Comparison of ENCODE assay signal across 19 cellular contexts in genomic region chr10:101932182-101932581, GRCh38.
DNase-seq lines count a peak whose midpoint lies in the region; ATAC-seq and TF ChIP-seq lines count a peak whose summit lies in the region.
"Had no signal": no experiment of that assay in that cellular context is flagged by ENCODE, and none has a peak within 500 bp of the region (broad histone marks: within the 10 kb centered on the region; RNA-seq: fewer than 3 reads in every experiment).

No MANE protein-coding gene starts in this region.

- TF ChIP-seq EP300 in sigmoid colon (IDR thresholded peaks at IDR 0.05) = no peak

- no peaks in the 10 kb centered on the region for H3K9me3 Mint-ChIP-seq in activated CD8-positive, alpha-beta T cell treated with anti-CD3 and anti-CD28 coated beads for 36 hours
- H3K9me3 Mint-ChIP-seq in activated CD8-positive, alpha-beta T cell treated with anti-CD3 and anti-CD28 coated beads, Interleukin-2, amount 10 ng/mL, durations not matched to agents 7 days and 5 days (ENCODE audit: insufficient read depth) = no peaks in the 10 kb centered on the region
- H3K9me3 Mint-ChIP-seq in natural killer cell treated with Interleukin-12 subunit alpha and Interleukin-12 subunit beta and Interleukin-15 and Interleukin-18, amount 100 ng/mL, for 72 hours = no peaks in the 10 kb centered on the region
- H3K9me3 Mint-ChIP-seq in natural killer cell = no peaks in the 10 kb centered on the region
- H3K9me3 Mint-ChIP-seq in activated T-helper 1 cell treated with anti-CD3 and anti-CD28 coated beads, Interleukin-12 subunit alpha, Interleukin-12 subunit beta, Interleukin-2, Interleukin-4 antibody, amounts not matched to agents 30 ng/mL and 10 ng/mL and 1 ng/mL, durations not matched to agents 14 hours and 24 hours and 36 hours = no peaks in the 10 kb centered on the region
- H3K9me3 Mint-ChIP-seq in stimulated activated naive CD8-positive, alpha-beta T cell treated with anti-CD3 and anti-CD28 coated beads, Interleukin-15, amount 100 ng/mL, for 72 hours = no peaks in the 10 kb centered on the region
- H3K9me3 Mint-ChIP-seq: CD8-positive, alpha-beta memory T cell; H9; IgD-negative memory B cell had no signal

- no peaks in the 10 kb centered on the region for H3K36me3 Mint-ChIP-seq in activated CD8-positive, alpha-beta T cell treated with anti-CD3 and anti-CD28 coated beads for 36 hours (ENCODE audit: low read depth)
- H3K36me3 Mint-ChIP-seq in activated CD8-positive, alpha-beta T cell treated with anti-CD3 and anti-CD28 coated beads, Interleukin-2, amount 10 ng/mL, durations not matched to agents 7 days and 5 days (ENCODE audit: low read depth) = peaks cover 9% of the 10 kb centered on the region
- H3K36me3 Mint-ChIP-seq in natural killer cell treated with Interleukin-12 subunit alpha and Interleukin-12 subunit beta and Interleukin-15 and Interleukin-18, amount 100 ng/mL, for 72 hours = peaks cover 4% of the 10 kb centered on the region
- no peaks in the 10 kb centered on the region for H3K36me3 Mint-ChIP-seq in natural killer cell
- peaks cover 16% of the 10 kb centered on the region for H3K36me3 Mint-ChIP-seq in activated T-helper 1 cell treated with anti-CD3 and anti-CD28 coated beads, Interleukin-12 subunit alpha, Interleukin-12 subunit beta, Interleukin-2, Interleukin-4 antibody, amounts not matched to agents 30 ng/mL and 10 ng/mL and 1 ng/mL, durations not matched to agents 14 hours and 24 hours and 36 hours (ENCODE audit: low read depth)

- POLR2A ChIA-PET in activated CD8-positive, alpha-beta T cell treated with anti-CD3 and anti-CD28 coated beads for 36 hours (lab: Charles Lee) = no interaction called here
- POLR2A ChIA-PET in activated CD8-positive, alpha-beta T cell treated with anti-CD3 and anti-CD28 coated beads, Interleukin-2, amount 10 ng/mL, durations not matched to agents 7 days and 5 days (lab: Charles Lee) = no interaction called here

- H3K4me3 ChIP-seq in sigmoid colon = no peak overlapping the region
- H3K4me3 ChIP-seq: MG63, SJSA1 had no signal

- H3K9me3 ChIP-seq in sigmoid colon = no peaks in the 10 kb centered on the region
- H3K9me3 ChIP-seq: MG63, SJSA1 had no signal

- no peak for DNase-seq in activated CD8-positive, alpha-beta T cell treated with anti-CD3 and anti-CD28 coated beads for 36 hours
- no peak for DNase-seq in activated CD8-positive, alpha-beta T cell treated with anti-CD3 and anti-CD28 coated beads, Interleukin-2, amount 10 ng/mL, durations not matched to agents 7 days and 5 days
- DNase-seq in natural killer cell treated with Interleukin-12 subunit alpha and Interleukin-12 subunit beta and Interleukin-15 and Interleukin-18, amount 100 ng/mL, for 72 hours (ENCODE audit: low spot score) = no peak
- DNase-seq in natural killer cell = no peak
- no peak for DNase-seq in activated T-helper 1 cell treated with anti-CD3 and anti-CD28 coated beads, Interleukin-12 subunit alpha, Interleukin-12 subunit beta, Interleukin-2, Interleukin-4 antibody, amounts not matched to agents 30 ng/mL and 10 ng/mL and 1 ng/mL, durations not matched to agents 14 hours and 24 hours and 36 hours (ENCODE audit: low spot score)
- DNase-seq in stimulated activated naive CD8-positive, alpha-beta T cell treated with anti-CD3 and anti-CD28 coated beads, Interleukin-15, amount 100 ng/mL, for 72 hours = no peak
- no peak for DNase-seq in H4 (ENCODE audit: low spot score)
- no peak for DNase-seq in sigmoid colon
- DNase-seq: C1 segment of cervical spinal cord; CD8-positive, alpha-beta memory T cell; H9; Kasumi-1; MG63; NCI-H1105; NCI-H2081; NCI-H446 treated with DMSO at 0.1 percent for 48 hours had no signal

- peaks cover 10% of the 10 kb centered on the region for H3K4me1 Mint-ChIP-seq in activated CD8-positive, alpha-beta T cell treated with anti-CD3 and anti-CD28 coated beads for 36 hours (ENCODE audit: low read depth)
- no peaks in the 10 kb centered on the region for H3K4me1 Mint-ChIP-seq in activated CD8-positive, alpha-beta T cell treated with anti-CD3 and anti-CD28 coated beads, Interleukin-2, amount 10 ng/mL, durations not matched to agents 7 days and 5 days (ENCODE audit: low read depth)
- peaks cover 12 to 24% of the 10 kb centered on the region in 2 donors for H3K4me1 Mint-ChIP-seq in natural killer cell treated with Interleukin-12 subunit alpha and Interleukin-12 subunit beta and Interleukin-15 and Interleukin-18, amount 100 ng/mL, for 72 hours (ENCODE audit: low read depth in 2 of 2)
- H3K4me1 Mint-ChIP-seq in natural killer cell = peaks cover 6 to 13% of the 10 kb centered on the region in 2 donors
- peaks cover 9% of the 10 kb centered on the region for H3K4me1 Mint-ChIP-seq in activated T-helper 1 cell treated with anti-CD3 and anti-CD28 coated beads, Interleukin-12 subunit alpha, Interleukin-12 subunit beta, Interleukin-2, Interleukin-4 antibody, amounts not matched to agents 30 ng/mL and 10 ng/mL and 1 ng/mL, durations not matched to agents 14 hours and 24 hours and 36 hours (ENCODE audit: low read depth)
- peaks cover 6% of the 10 kb centered on the region for H3K4me1 Mint-ChIP-seq in stimulated activated naive CD8-positive, alpha-beta T cell treated with anti-CD3 and anti-CD28 coated beads, Interleukin-15, amount 100 ng/mL, for 72 hours

- no peak for TF ChIP-seq CTCF in activated CD8-positive, alpha-beta T cell treated with anti-CD3 and anti-CD28 coated beads for 36 hours (IDR thresholded peaks at IDR 0.05)
- TF ChIP-seq CTCF in natural killer cell (IDR thresholded peaks at IDR 0.05) (no peak), sigmoid colon (IDR thresholded peaks at IDR 0.05) (no peak)

- H3K4me1 ChIP-seq in sigmoid colon = peaks cover 0 to 25% (median 14%) of the 10 kb centered on the region in 4 donors

- H3K27ac ChIP-seq in sigmoid colon = no peak overlapping the region
- H3K27ac ChIP-seq: SJSA1 had no signal

- ATAC-seq in activated CD8-positive, alpha-beta T cell treated with anti-CD3 and anti-CD28 coated beads for 36 hours = peak; percentile 80
- ATAC-seq in activated CD8-positive, alpha-beta T cell treated with anti-CD3 and anti-CD28 coated beads, Interleukin-2, amount 10 ng/mL, durations not matched to agents 7 days and 5 days = no peak
- peak; percentile 91 to 98 for ATAC-seq in natural killer cell treated with Interleukin-12 subunit alpha and Interleukin-12 subunit beta and Interleukin-15 and Interleukin-18, amount 100 ng/mL, for 72 hours
- no peak for ATAC-seq in natural killer cell
- peak; percentile 68 for ATAC-seq in stimulated activated naive CD8-positive, alpha-beta T cell treated with anti-CD3 and anti-CD28 coated beads, Interleukin-15, amount 100 ng/mL, for 72 hours
- ATAC-seq: Panc1 had no signal

- TF ChIP-seq POLR2A in sigmoid colon (IDR thresholded peaks at IDR 0.05) = no peak

- no peak overlapping the region for H3K4me3 Mint-ChIP-seq in activated CD8-positive, alpha-beta T cell treated with anti-CD3 and anti-CD28 coated beads for 36 hours
- no peak overlapping the region for H3K4me3 Mint-ChIP-seq in activated CD8-positive, alpha-beta T cell treated with anti-CD3 and anti-CD28 coated beads, Interleukin-2, amount 10 ng/mL, durations not matched to agents 7 days and 5 days
- peak overlapping the region; percentile 67 for H3K4me3 Mint-ChIP-seq in natural killer cell treated with Interleukin-12 subunit alpha and Interleukin-12 subunit beta and Interleukin-15 and Interleukin-18, amount 100 ng/mL, for 72 hours
- no peak overlapping the region for H3K4me3 Mint-ChIP-seq in natural killer cell
- no peak overlapping the region for H3K4me3 Mint-ChIP-seq in activated T-helper 1 cell treated with anti-CD3 and anti-CD28 coated beads, Interleukin-12 subunit alpha, Interleukin-12 subunit beta, Interleukin-2, Interleukin-4 antibody, amounts not matched to agents 30 ng/mL and 10 ng/mL and 1 ng/mL, durations not matched to agents 14 hours and 24 hours and 36 hours
- H3K4me3 Mint-ChIP-seq in stimulated activated naive CD8-positive, alpha-beta T cell treated with anti-CD3 and anti-CD28 coated beads, Interleukin-15, amount 100 ng/mL, for 72 hours = no peak overlapping the region
- H3K4me3 Mint-ChIP-seq: CD8-positive, alpha-beta memory T cell; H9; IgD-negative memory B cell had no signal

- WGBS in sigmoid colon, 2 donors = 94 to 95% methylated on average over 4 of the region's 4 CpGs

- intact Hi-C loops in activated CD8-positive, alpha-beta T cell treated with anti-CD3 and anti-CD28 coated beads for 36 hours (cut with micrococcal nuclease) = no loop called here
- intact Hi-C loops in natural killer cell (cut with micrococcal nuclease) (no loop called here), sigmoid colon (cut with DNase I) (no loop called here)
- intact Hi-C loops in activated T-helper 1 cell treated with anti-CD3 and anti-CD28 coated beads, Interleukin-12 subunit alpha, Interleukin-12 subunit beta, Interleukin-2, Interleukin-4 antibody, amounts not matched to agents 30 ng/mL and 10 ng/mL and 1 ng/mL, durations not matched to agents 14 hours and 24 hours and 36 hours (cut with micrococcal nuclease) = loop anchor here (5.0 kb wide), 1 partner anchor 40 kb away; no protein-coding TSS in a partner anchor

- CTCF ChIA-PET in activated CD8-positive, alpha-beta T cell treated with anti-CD3 and anti-CD28 coated beads for 36 hours (lab: Charles Lee) = interaction anchor here (0.8 to 1.5 kb wide), 3 partner anchors 77 to 141 kb away, joined by 3 to 4 read pairs (median 3); no protein-coding TSS in a partner anchor
- CTCF ChIA-PET in activated CD8-positive, alpha-beta T cell treated with anti-CD3 and anti-CD28 coated beads, Interleukin-2, amount 10 ng/mL, durations not matched to agents 7 days and 5 days (lab: Charles Lee) = interaction anchor here (1.6 kb wide), 2 partner anchors 8 to 92 kb away, joined by 4 to 6 read pairs; no protein-coding TSS in a partner anchor

- H3K27me3 ChIP-seq in sigmoid colon = no peaks in the 10 kb centered on the region
- H3K27me3 ChIP-seq: MG63, SJSA1 had no signal

- H3K27me3 Mint-ChIP-seq in activated CD8-positive, alpha-beta T cell treated with anti-CD3 and anti-CD28 coated beads for 36 hours = no peaks in the 10 kb centered on the region
- no peaks in the 10 kb centered on the region for H3K27me3 Mint-ChIP-seq in activated CD8-positive, alpha-beta T cell treated with anti-CD3 and anti-CD28 coated beads, Interleukin-2, amount 10 ng/mL, durations not matched to agents 7 days and 5 days (ENCODE audit: low read depth)
- H3K27me3 Mint-ChIP-seq in natural killer cell treated with Interleukin-12 subunit alpha and Interleukin-12 subunit beta and Interleukin-15 and Interleukin-18, amount 100 ng/mL, for 72 hours = no peaks in the 10 kb centered on the region
- H3K27me3 Mint-ChIP-seq in natural killer cell (ENCODE audit: low read depth in 2 of 2) = no peaks in the 10 kb centered on the region
- H3K27me3 Mint-ChIP-seq in activated T-helper 1 cell treated with anti-CD3 and anti-CD28 coated beads, Interleukin-12 subunit alpha, Interleukin-12 subunit beta, Interleukin-2, Interleukin-4 antibody, amounts not matched to agents 30 ng/mL and 10 ng/mL and 1 ng/mL, durations not matched to agents 14 hours and 24 hours and 36 hours (ENCODE audit: insufficient read depth) = no peaks in the 10 kb centered on the region
- H3K27me3 Mint-ChIP-seq in stimulated activated naive CD8-positive, alpha-beta T cell treated with anti-CD3 and anti-CD28 coated beads, Interleukin-15, amount 100 ng/mL, for 72 hours = no peaks in the 10 kb centered on the region
- H3K27me3 Mint-ChIP-seq: CD8-positive, alpha-beta memory T cell; IgD-negative memory B cell had no signal

- H3K27ac Mint-ChIP-seq in activated CD8-positive, alpha-beta T cell treated with anti-CD3 and anti-CD28 coated beads for 36 hours = no peak overlapping the region
- no peak overlapping the region for H3K27ac Mint-ChIP-seq in activated CD8-positive, alpha-beta T cell treated with anti-CD3 and anti-CD28 coated beads, Interleukin-2, amount 10 ng/mL, durations not matched to agents 7 days and 5 days
- H3K27ac Mint-ChIP-seq in natural killer cell treated with Interleukin-12 subunit alpha and Interleukin-12 subunit beta and Interleukin-15 and Interleukin-18, amount 100 ng/mL, for 72 hours = peak overlapping the region; percentile 41 to 49
- no peak overlapping the region for H3K27ac Mint-ChIP-seq in natural killer cell
- peak overlapping the region; percentile 20 for H3K27ac Mint-ChIP-seq in activated T-helper 1 cell treated with anti-CD3 and anti-CD28 coated beads, Interleukin-12 subunit alpha, Interleukin-12 subunit beta, Interleukin-2, Interleukin-4 antibody, amounts not matched to agents 30 ng/mL and 10 ng/mL and 1 ng/mL, durations not matched to agents 14 hours and 24 hours and 36 hours
- H3K27ac Mint-ChIP-seq in stimulated activated naive CD8-positive, alpha-beta T cell treated with anti-CD3 and anti-CD28 coated beads, Interleukin-15, amount 100 ng/mL, for 72 hours = no peak overlapping the region
- H3K27ac Mint-ChIP-seq: CD8-positive, alpha-beta memory T cell; H9 had no signal

- no peaks in the 10 kb centered on the region for H3K36me3 ChIP-seq in sigmoid colon
- H3K36me3 ChIP-seq: MG63, SJSA1 had no signal

Comparison
In these comparisons a context has a peak if more than half of its experiments do, and no peak if none do; other contexts are left out.
1. ATAC-seq: peak in activated CD8-positive, alpha-beta T cell treated with anti-CD3 and anti-CD28 coated beads for 36 hours (single experiment), natural killer cell treated with Interleukin-12 subunit alpha and Interleukin-12 subunit beta and Interleukin-15 and Interleukin-18, amount 100 ng/mL, for 72 hours (2 of 2) and stimulated activated naive CD8-positive, alpha-beta T cell treated with anti-CD3 and anti-CD28 coated beads, Interleukin-15, amount 100 ng/mL, for 72 hours (single experiment); none in activated CD8-positive, alpha-beta T cell treated with anti-CD3 and anti-CD28 coated beads, Interleukin-2, amount 10 ng/mL, durations not matched to agents 7 days and 5 days (single experiment) and natural killer cell (0 of 3).
2. H3K27ac Mint-ChIP-seq: peak in natural killer cell treated with Interleukin-12 subunit alpha and Interleukin-12 subunit beta and Interleukin-15 and Interleukin-18, amount 100 ng/mL, for 72 hours (2 of 2) and activated T-helper 1 cell treated with anti-CD3 and anti-CD28 coated beads, Interleukin-12 subunit alpha, Interleukin-12 subunit beta, Interleukin-2, Interleukin-4 antibody, amounts not matched to agents 30 ng/mL and 10 ng/mL and 1 ng/mL, durations not matched to agents 14 hours and 24 hours and 36 hours (single experiment); none in activated CD8-positive, alpha-beta T cell treated with anti-CD3 and anti-CD28 coated beads for 36 hours (single experiment), activated CD8-positive, alpha-beta T cell treated with anti-CD3 and anti-CD28 coated beads, Interleukin-2, amount 10 ng/mL, durations not matched to agents 7 days and 5 days (single experiment), natural killer cell (0 of 2) and stimulated activated naive CD8-positive, alpha-beta T cell treated with anti-CD3 and anti-CD28 coated beads, Interleukin-15, amount 100 ng/mL, for 72 hours (0 of 2).